In the genomic region with DNA sequence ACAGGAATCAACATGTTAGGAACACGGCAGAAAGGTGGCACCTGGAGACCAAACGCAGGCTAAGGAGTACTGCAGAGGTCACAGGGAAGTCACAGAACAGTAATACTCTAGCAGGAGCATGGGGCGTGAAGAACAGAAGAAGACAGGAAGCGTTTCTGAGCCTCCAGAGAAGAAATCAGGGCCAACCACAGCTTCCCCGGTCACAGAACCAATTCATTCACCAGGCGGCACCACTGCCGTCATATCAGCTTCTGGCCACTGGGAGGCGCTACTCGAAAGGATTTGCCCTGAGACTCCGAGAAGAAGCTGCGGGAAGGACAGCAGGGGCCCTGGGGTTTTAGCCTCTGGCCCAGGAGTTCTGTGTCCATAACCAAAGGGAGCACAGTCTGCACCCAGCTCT, we compare ENCODE assay signal across 8 cellular contexts.
A peak's percentile ranks its signal among the peaks of the same experiment; 100 is the strongest.
DNase-seq lines count a peak whose midpoint lies in the region; ATAC-seq and TF ChIP-seq lines count a peak whose summit lies in the region.

No MANE protein-coding gene starts in this region.

- peak; percentile 38 for DNase-seq in CMK (ENCODE audit: low read depth)
- peak; percentile 81 for DNase-seq in HK-2 (ENCODE audit: unreplicated experiment)
- DNase-seq in activated T-helper 1 cell treated with Interleukin-2 at 50 U/mL for 16 hours (ENCODE audit: low read depth), result peak; percentile 35
- peak in 3 of 5 donors; percentile 35 to 46 (median 42) for DNase-seq in heart left ventricle
- DNase-seq in gastrocnemius medialis, result no peak

- H3K9me2 ChIP-seq in OCI-LY1 (ENCODE audit: low read depth, low read length), result no peaks in the 10 kb centered on the region

- H3K9ac ChIP-seq in OCI-LY1 (ENCODE audit: low read length), result no peak overlapping the region

- H3K79me2 ChIP-seq in OCI-LY1 (ENCODE audit: insufficient read depth, low read length), result no peaks in the 10 kb centered on the region

- TF ChIP-seq POLR2A in heart left ventricle (IDR thresholded peaks at IDR 0.05) (no peak), gastrocnemius medialis (IDR thresholded peaks at IDR 0.05) (no peak)

- H3K36me3 ChIP-seq in OCI-LY1 (ENCODE audit: insufficient read depth, low read length) (no peaks in the 10 kb centered on the region), heart left ventricle (no peaks in the 10 kb centered on the region), gastrocnemius medialis (no peaks in the 10 kb centered on the region)

- no peak overlapping the region for H3K27ac ChIP-seq in OCI-LY1 (ENCODE audit: low read depth, low read length, poor library complexity, severe bottlenecking)
- H3K27ac ChIP-seq in heart left ventricle, result no peak overlapping the region
- no peak overlapping the region for H3K27ac ChIP-seq in gastrocnemius medialis

- no peak for ATAC-seq in heart left ventricle
- ATAC-seq in gastrocnemius medialis, result no peak
- no peak for ATAC-seq in GM21717 (IDR thresholded peaks at IDR 0.05; ENCODE audit: unreplicated experiment)
- no peak for ATAC-seq in HG03457 (IDR thresholded peaks at IDR 0.05; ENCODE audit: unreplicated experiment)

- H2AFZ ChIP-seq in OCI-LY1 (ENCODE audit: low read length), result no peak overlapping the region

- no peaks in the 10 kb centered on the region for H3K4me1 ChIP-seq in OCI-LY1 (ENCODE audit: insufficient read depth, low read length, severe bottlenecking)
- no peaks in the 10 kb centered on the region for H3K4me1 ChIP-seq in heart left ventricle
- H3K4me1 ChIP-seq in gastrocnemius medialis, result no peaks in the 10 kb centered on the region

- H3K4me2 ChIP-seq in OCI-LY1 (ENCODE audit: low read length), result no peak overlapping the region

- TF ChIP-seq CTCF in OCI-LY1 (IDR thresholded peaks at IDR 0.05; ENCODE audit: low read length), result peak; percentile 49
- peak; percentile 40 to 73 (median 58) for TF ChIP-seq CTCF in heart left ventricle (IDR thresholded peaks at IDR 0.05)
- peak; percentile 16 to 54 (median 28) for TF ChIP-seq CTCF in gastrocnemius medialis (IDR thresholded peaks at IDR 0.05 in 4 of 5, conservative IDR thresholded peaks at IDR 0.05 in 1 of 5)

- H3F3A ChIP-seq in OCI-LY1 (ENCODE audit: insufficient read depth, low read length), result no peaks in the 10 kb centered on the region

- H3K9me3 ChIP-seq in OCI-LY1 (ENCODE audit: low read length) (no peaks in the 10 kb centered on the region), heart left ventricle (no peaks in the 10 kb centered on the region), gastrocnemius medialis (no peaks in the 10 kb centered on the region)

- H3K27me3 ChIP-seq in OCI-LY1 (ENCODE audit: insufficient read depth, low read length) (no peaks in the 10 kb centered on the region), heart left ventricle (peaks cover 0 to 4% (median 0%) of the 10 kb centered on the region in 9 donors), gastrocnemius medialis (no peaks in the 10 kb centered on the region)

- H4K20me1 ChIP-seq in OCI-LY1 (ENCODE audit: insufficient read depth, low read length), result no peaks in the 10 kb centered on the region

- intact Hi-C loops in heart left ventricle (cut with DNase I) (loop anchor here in 7 of 10 donors (5.0 to 10.0 kb wide), 5 partner anchors 191 to 361 kb away; no protein-coding TSS in a partner anchor), gastrocnemius medialis (cut with DNase I; ENCODE audit: low total_unique reads) (no loop called here)

- WGBS in heart left ventricle, 4 donors, result 19 to 20% (median 19%) methylated on average over 11 of the region's 11 CpGs

- H3K4me3 ChIP-seq in OCI-LY1 (ENCODE audit: low read depth, low read length, poor library complexity, severe bottlenecking), result no peak overlapping the region
- no peak overlapping the region for H3K4me3 ChIP-seq in heart left ventricle
- no peak overlapping the region for H3K4me3 ChIP-seq in gastrocnemius medialis

- in situ Hi-C loops in gastrocnemius medialis (cut with MboI; ENCODE audit: low sequenced_read_pairs in 4 of 4), result no loop called here

Comparison
In these comparisons a context has a peak if more than half of its experiments do, and no peak if none do; other contexts are left out.
1. DNase-seq: peak in CMK (single experiment), HK-2 (single experiment), activated T-helper 1 cell treated with Interleukin-2 at 50 U/mL for 16 hours (single experiment) and heart left ventricle (3 of 5); none in gastrocnemius medialis (0 of 2).
2. Peak in every context shown above with its lines, with median percentiles within 50 percentile points of each other: CTCF ChIP-seq.